In the genomic region with DNA sequence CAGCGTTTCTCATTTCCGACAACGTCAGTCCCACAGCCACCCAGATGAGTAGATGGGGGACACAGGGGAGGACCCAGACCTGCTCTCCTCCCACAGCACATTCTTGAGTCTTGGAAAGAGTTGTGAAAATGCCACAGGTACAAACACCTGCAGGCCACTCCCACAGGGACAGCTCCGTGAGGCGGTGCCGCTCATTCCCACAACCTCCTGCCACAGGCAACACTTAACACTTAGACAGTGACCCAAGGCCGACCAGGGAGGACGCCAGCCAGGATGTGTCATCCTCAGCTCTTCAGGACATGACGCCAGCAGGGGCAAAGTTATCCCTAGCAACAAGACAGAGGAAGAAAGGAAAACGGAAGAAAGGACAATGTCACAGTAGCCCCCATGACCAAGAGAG, we compare ENCODE assay signal across 25 cellular contexts. TPM values are rescaled to one million over a fixed set of nuclear protein-coding genes. Genes with fewer than 3 reads are reported as not detected.
DNase-seq lines count a peak whose midpoint lies in the region; ATAC-seq, FAIRE-seq and TF ChIP-seq lines count a peak whose summit lies in the region.
"Had no signal": no experiment of that assay in that cellular context is flagged by ENCODE, and none has a peak within 500 bp of the region (broad histone marks: within the 10 kb centered on the region; RNA-seq: fewer than 3 reads in every experiment).

No MANE protein-coding gene starts in this region.

- no peak overlapping the region for H3K27ac Mint-ChIP-seq in natural killer cell
- H3K27ac Mint-ChIP-seq: CD4-positive, alpha-beta memory T cell had no signal

- intact Hi-C loops in mammary epithelial cell (cut with micrococcal nuclease) (no loop called here), breast epithelium (cut with DNase I; ENCODE audit: low total_unique reads) (loop anchor here (10.0 kb wide), 1 partner anchor 255 kb away; a partner anchor contains a TSS), natural killer cell (cut with micrococcal nuclease) (no loop called here), HepG2 (cut with micrococcal nuclease; ENCODE audit: unreplicated experiment) (no loop called here)

- no peaks in the 10 kb centered on the region for H3K4me1 Mint-ChIP-seq in natural killer cell
- H3K4me1 Mint-ChIP-seq: CD4-positive, alpha-beta memory T cell had no signal

- no peak for TF ChIP-seq RAD21 in HepG2 (CRISPR knock-in tag; IDR thresholded peaks at IDR 0.05)

- TF ChIP-seq POLR2A in breast epithelium (IDR thresholded peaks at IDR 0.05) (no peak), HepG2 (IDR thresholded peaks at IDR 0.05; ENCODE audit: insufficient read depth in 1 of 2, low read depth in 2 of 2, low read length in 2 of 2) (no peak)

- H3K36me3 ChIP-seq in mammary epithelial cell (ENCODE audit: insufficient read depth, low read length) (no peaks in the 10 kb centered on the region), breast epithelium (no peaks in the 10 kb centered on the region), osteoblast (ENCODE audit: insufficient read depth, low read length) (no peaks in the 10 kb centered on the region), HepG2 (replicated peaks in 1 of 2; ENCODE audit: control insufficient read depth in 1 of 2, insufficient read depth in 2 of 2, low read length in 2 of 2) (no peaks in the 10 kb centered on the region)
- H3K36me3 ChIP-seq: BLaER1 treated with 17β-estradiol and CSF1 and Interleukin-3, amounts not matched to agents 10 nM and 100 nM; MG63 had no signal

- H3K79me2 ChIP-seq in mammary epithelial cell (ENCODE audit: insufficient read depth, low read length) (no peaks in the 10 kb centered on the region), osteoblast (ENCODE audit: insufficient read depth, low read length) (no peaks in the 10 kb centered on the region), HepG2 (ENCODE audit: insufficient read depth, low read length) (no peaks in the 10 kb centered on the region)

- no peak overlapping the region for H3K4me3 ChIP-seq in mammary epithelial cell (replicated peaks in 1 of 3; ENCODE audit: insufficient read depth in 1 of 3, low read depth in 2 of 3, low read length in 3 of 3)
- H3K4me3 ChIP-seq in breast epithelium = no peak overlapping the region
- no peak overlapping the region for H3K4me3 ChIP-seq in fibroblast of mammary gland (ENCODE audit: control insufficient read depth, low read depth, low read length)
- H3K4me3 ChIP-seq in osteoblast (ENCODE audit: insufficient read depth, low read length) = no peak overlapping the region
- no peak overlapping the region for H3K4me3 ChIP-seq in HepG2 (replicated peaks in 1 of 3; ENCODE audit: insufficient read depth in 1 of 3, low read depth in 2 of 3, low read length in 3 of 3)
- H3K4me3 ChIP-seq: BLaER1 treated with 17β-estradiol and CSF1 and Interleukin-3, amounts not matched to agents 10 nM and 100 nM; MG63; SK-N-MC had no signal

- H3K9me3 ChIP-seq in mammary epithelial cell (replicated peaks; ENCODE audit: insufficient read depth, low read length) (no peaks in the 10 kb centered on the region), breast epithelium (no peaks in the 10 kb centered on the region), osteoblast (ENCODE audit: low read depth, low read length) (no peaks in the 10 kb centered on the region), HepG2 (ENCODE audit: low read length) (no peaks in the 10 kb centered on the region)
- H3K9me3 ChIP-seq: BLaER1 treated with 17β-estradiol and CSF1 and Interleukin-3, amounts not matched to agents 10 nM and 100 nM; Caco-2; MG63 had no signal

- no peaks in the 10 kb centered on the region for H4K20me1 ChIP-seq in mammary epithelial cell (ENCODE audit: insufficient read depth, low read length)
- no peaks in the 10 kb centered on the region for H4K20me1 ChIP-seq in osteoblast (ENCODE audit: insufficient read depth, low read length)
- H4K20me1 ChIP-seq in HepG2 (ENCODE audit: insufficient read depth, low read length) = no peaks in the 10 kb centered on the region
- H4K20me1 ChIP-seq: BLaER1 treated with 17β-estradiol and CSF1 and Interleukin-3, amounts not matched to agents 10 nM and 100 nM had no signal

- no peak overlapping the region for H3K27ac ChIP-seq in mammary epithelial cell (ENCODE audit: insufficient read depth, low read depth, low read length)
- no peak overlapping the region for H3K27ac ChIP-seq in breast epithelium
- no peak overlapping the region for H3K27ac ChIP-seq in osteoblast (ENCODE audit: low read depth, low read length)
- H3K27ac ChIP-seq in HepG2 (ENCODE audit: extremely low read length, insufficient read depth, low read length) = no peak overlapping the region
- H3K27ac ChIP-seq: BLaER1 treated with 17β-estradiol and CSF1 and Interleukin-3, amounts not matched to agents 10 nM and 100 nM; SK-N-MC had no signal

- no TSS peak for BruUV-seq in mammary epithelial cell (replicated peaks; lab: Mats Ljungman, UMichigan)
- BruUV-seq in HepG2 (replicated peaks; lab: Mats Ljungman, UMichigan) = no TSS peak

- peaks cover 2% of the 10 kb centered on the region for H3K27me3 ChIP-seq in mammary epithelial cell (ENCODE audit: insufficient read depth, low read length)
- no peaks in the 10 kb centered on the region for H3K27me3 ChIP-seq in breast epithelium
- peaks cover 40% of the 10 kb centered on the region for H3K27me3 ChIP-seq in osteoblast (ENCODE audit: insufficient read depth, low read length)
- peaks cover 2 to 28% of the 10 kb centered on the region in 2 experiments; a peak in 4 of 5 replicates for H3K27me3 ChIP-seq in HepG2 (ENCODE audit: control insufficient read depth in 1 of 2, insufficient read depth in 2 of 2, low read length in 2 of 2)
- H3K27me3 ChIP-seq: BLaER1 treated with 17β-estradiol and CSF1 and Interleukin-3, amounts not matched to agents 10 nM and 100 nM; MG63 had no signal

- no peak overlapping the region for H3K4me3 Mint-ChIP-seq in natural killer cell
- H3K4me3 Mint-ChIP-seq: CD4-positive, alpha-beta memory T cell had no signal

- no peak for FAIRE-seq in HepG2 (lab: Jason Lieb, UNC)
- FAIRE-seq: GM12891 had no signal

- dilution Hi-C loops in mammary epithelial cell (cut with HindIII; ENCODE audit: low sequenced_read_pairs) = loop anchor here (5.0 kb wide), 3 partner anchors 43 to 233 kb away; no protein-coding TSS in a partner anchor

- peaks cover 5 to 25% of the 10 kb centered on the region in 2 donors for H3K27me3 Mint-ChIP-seq in natural killer cell (ENCODE audit: low read depth in 2 of 2)

- no peak overlapping the region for H3K4me2 ChIP-seq in mammary epithelial cell (ENCODE audit: insufficient read depth, low read depth, low read length)
- no peak overlapping the region for H3K4me2 ChIP-seq in osteoblast (ENCODE audit: insufficient read depth, low read length)
- no peak overlapping the region for H3K4me2 ChIP-seq in HepG2 (ENCODE audit: low read depth, low read length)
- H3K4me2 ChIP-seq: BLaER1 treated with 17β-estradiol and CSF1 and Interleukin-3, amounts not matched to agents 10 nM and 100 nM had no signal

- ATAC-seq in natural killer cell = no peak
- ATAC-seq in GM21381 (IDR thresholded peaks at IDR 0.05; ENCODE audit: unreplicated experiment) = no peak
- no peak for ATAC-seq in HepG2

- CTCF ChIA-PET in mammary epithelial cell (lab: Charles Lee; ENCODE audit: low non-redundant PET) = no interaction called here
- CTCF ChIA-PET in HepG2 (lab: Yijun Ruan, JAX; ENCODE audit: low intra/inter-chr PET ratio, low total read pairs) = no interaction called here

- DNase-seq in mammary epithelial cell (peak; percentile 16), breast epithelium (ENCODE audit: low spot score in 2 of 2) (no peak), fibroblast of mammary gland (ENCODE audit: low read depth) (peak; percentile 25), osteoblast (ENCODE audit: insufficient read length, low spot score, missing footprints) (peak; percentile 36), natural killer cell (no peak), HepG2 (ENCODE audit: low spot score) (no peak)
- DNase-seq: 8988T; Caco-2; CD4-positive, alpha-beta memory T cell; DND-41; Karpas-422; MG63; NCI-H1048; NCI-H1417 treated with DMSO at 0.1 percent for 48 hours; NCI-H187 treated with DMSO at 0.1 percent for 48 hours; NCI-H2107; NCI-H446 treated with DMSO at 0.1 percent for 48 hours; NCI-H526 treated with DMSO at 0.1 percent for 48 hours; OCI-M1; RPMI8226; SHP77 treated with DMSO at 0.1 percent for 48 hours had no signal

- POLR2A ChIA-PET in HepG2 (lab: Yijun Ruan, JAX) = no interaction called here

- no peak overlapping the region for H2AFZ ChIP-seq in mammary epithelial cell (ENCODE audit: low read depth, low read length)
- H2AFZ ChIP-seq in osteoblast (ENCODE audit: low read length) = no peak overlapping the region
- no peak overlapping the region for H2AFZ ChIP-seq in HepG2 (ENCODE audit: low read length)

- H3K4me1 ChIP-seq in mammary epithelial cell (ENCODE audit: insufficient read depth, low read length) = no peaks in the 10 kb centered on the region
- H3K4me1 ChIP-seq in breast epithelium = no peaks in the 10 kb centered on the region
- H3K4me1 ChIP-seq in osteoblast (ENCODE audit: insufficient read depth, low read length) = no peaks in the 10 kb centered on the region
- peaks cover 16% of the 10 kb centered on the region for H3K4me1 ChIP-seq in HepG2 (ENCODE audit: insufficient read depth, low read length)

- H3K36me3 Mint-ChIP-seq in natural killer cell = no peaks in the 10 kb centered on the region
- H3K36me3 Mint-ChIP-seq: CD4-positive, alpha-beta memory T cell had no signal

- TF ChIP-seq EP300 in HepG2 (IDR thresholded peaks at IDR 0.05; ENCODE audit: low read depth in 2 of 2, low read length in 2 of 2) (no peak), HepG2 (CRISPR knock-in tag; IDR thresholded peaks at IDR 0.05; ENCODE audit: borderline replicate concordance) (no peak)

- TF ChIP-seq CTCF in mammary epithelial cell (conservative IDR thresholded peaks at IDR 0.05 in 1 of 2, IDR thresholded peaks at IDR 0.05 in 1 of 2; ENCODE audit: extremely low read depth in 1 of 2, insufficient read depth in 1 of 2, low read depth in 1 of 2, low read length in 2 of 2) (no peak), breast epithelium (IDR thresholded peaks at IDR 0.05) (no peak), fibroblast of mammary gland (conservative IDR thresholded peaks at IDR 0.05; ENCODE audit: control insufficient read depth, insufficient read depth, low read depth, low read length) (no peak), osteoblast (IDR thresholded peaks at IDR 0.05; ENCODE audit: extremely low read depth, low read depth, low read length) (no peak), natural killer cell (IDR thresholded peaks at IDR 0.05) (no peak), HepG2 (CRISPR knock-in tag; IDR thresholded peaks at IDR 0.05) (no peak)

- no peaks in the 10 kb centered on the region for H3K9me3 Mint-ChIP-seq in natural killer cell
- H3K9me3 Mint-ChIP-seq: CD4-positive, alpha-beta memory T cell had no signal

- in situ Hi-C loops in mammary epithelial cell (cut with MboI; ENCODE audit: low sequenced_read_pairs in 2 of 2) = no loop called here
- in situ Hi-C loops in HepG2 (cut with HindIII; ENCODE audit: extremely low pct_ligation_motif_present, low pct_unique_long_range_greater_than_20kb) = no loop called here

- 16% methylated on average over 8 of the region's 10 CpGs for WGBS in mammary epithelial cell (ENCODE audit: low coverage, missing lambda C conversion rate)
- WGBS in HepG2 (ENCODE audit: low lambda C conversion rate) = 24% methylated on average over 10 of the region's 10 CpGs

- no peak overlapping the region for H3K9ac ChIP-seq in mammary epithelial cell (ENCODE audit: insufficient read depth, low read length)
- H3K9ac ChIP-seq in HepG2 (ENCODE audit: insufficient read depth, low read depth, low read length) = no peak overlapping the region
- H3K9ac ChIP-seq: BLaER1 treated with 17β-estradiol and CSF1 and Interleukin-3, amounts not matched to agents 10 nM and 100 nM had no signal

RNA-seq across cellular contexts. Expression of a gene that starts 22.9 kb away (rescaled TPM):
- total RNA-seq in mammary epithelial cell = 100 to 1,000 TPM in 1 of 2 donors, 10 to 100 TPM in 1; 65.3 to 181 TPM
- 95.3 TPM for polyA plus RNA-seq in mammary epithelial cell
- polyA minus RNA-seq in mammary epithelial cell = 53.0 TPM
- 100 to 1,000 TPM; 532 to 813 (median 727) TPM for total RNA-seq in breast epithelium
- 455 and 510 TPM in 2 replicates for total RNA-seq in osteoblast
- over 10,000 TPM in 2 of 3 donors, 1,000 to 10,000 TPM in 1; 9,586 to 11,061 (median 11,048) TPM for total RNA-seq in natural killer cell
- total RNA-seq in HepG2 (2016; rRNA removed; fragmentation: Illumina TruSeq; extraction: Trizol) = 15.5 and 35.3 TPM in 2 replicates
- 4.5 and 5.9 TPM in 2 replicates for total RNA-seq in HepG2 (2016; cell fraction: cytosol; rRNA removed; fragmentation: Illumina TruSeq; extraction: Trizol; ENCODE audit: low read depth)
- total RNA-seq in HepG2 (2016; cell fraction: insoluble cytoplasmic fraction; rRNA removed; fragmentation: Illumina TruSeq; extraction: Trizol) = 21.5 and 54.7 TPM in 2 replicates
- 7.5 and 8.0 TPM in 2 replicates for total RNA-seq in HepG2 (2016; cell fraction: membrane; rRNA removed; fragmentation: Illumina TruSeq; extraction: Trizol)
- total RNA-seq in HepG2 (2016; cell fraction: nucleus; rRNA removed; fragmentation: Illumina TruSeq; extraction: Trizol) = 40.3 and 68.5 TPM in 2 replicates
- 88.9 and 228 TPM in 2 replicates for polyA plus RNA-seq in HepG2 (2011; rRNA removed)
- polyA plus RNA-seq in HepG2 (2011; cell fraction: cytosol; rRNA removed) = 88.0 and 248 TPM in 2 replicates
- polyA plus RNA-seq in HepG2 (2011; cell fraction: nucleus; rRNA removed) = 72.3 and 226 TPM in 2 replicates
- 132 and 223 TPM in 2 replicates for polyA plus RNA-seq in HepG2 (2012)
- polyA plus RNA-seq in HepG2 (2016; cell fraction: cytosol; fragmentation: Illumina TruSeq; extraction: Trizol; ENCODE audit: low read depth) = 8.8 and 12.2 TPM in 2 replicates
- polyA plus RNA-seq in HepG2 (2016; cell fraction: insoluble cytoplasmic fraction; fragmentation: Illumina TruSeq; extraction: Trizol; ENCODE audit: low read depth) = 21.0 and 27.1 TPM in 2 replicates
- 7.9 and 9.2 TPM in 2 replicates for polyA plus RNA-seq in HepG2 (2016; cell fraction: membrane; fragmentation: Illumina TruSeq; extraction: Trizol; ENCODE audit: low read depth)
- polyA plus RNA-seq in HepG2 (2016; cell fraction: nucleus; fragmentation: Illumina TruSeq; extraction: Trizol; ENCODE audit: insufficient read depth, low read depth) = 79.7 and 85.9 TPM in 2 replicates
- polyA minus RNA-seq in HepG2 (2011; rRNA and poly(A)+ RNA removed; ENCODE audit: low replicate concordance) = 49.6 and 219 TPM in 2 replicates
- polyA minus RNA-seq in HepG2 (2011; cell fraction: cytosol; rRNA and poly(A)+ RNA removed) = 19.6 and 37.6 TPM in 2 replicates
- 4.6 and 44.0 TPM in 2 replicates for polyA minus RNA-seq in HepG2 (2011; cell fraction: nucleus; rRNA and poly(A)+ RNA removed)

RNA-seq across cellular contexts. Expression of a gene that starts 23.5 kb away (rescaled TPM):
- total RNA-seq in mammary epithelial cell (10 to 100 TPM; 32.3 to 51.2 TPM), breast epithelium (10 to 100 TPM; 14.9 to 28.1 (median 23.6) TPM), osteoblast (31.1 and 40.1 TPM in 2 replicates), natural killer cell (10 to 100 TPM in 2 of 3 donors, 1 to 10 TPM in 1; 9.3 to 19.7 (median 11.4) TPM), HepG2 (2016; rRNA removed; fragmentation: Illumina TruSeq; extraction: Trizol) (20.5 and 38.1 TPM in 2 replicates)
- polyA plus RNA-seq in mammary epithelial cell (38.8 TPM), HepG2 (2011; rRNA removed) (21.6 and 29.3 TPM in 2 replicates)
- 13.9 TPM for polyA minus RNA-seq in mammary epithelial cell
- 12.0 and 12.9 TPM in 2 replicates for total RNA-seq in HepG2 (2016; cell fraction: cytosol; rRNA removed; fragmentation: Illumina TruSeq; extraction: Trizol; ENCODE audit: low read depth)
- 20.8 and 39.1 TPM in 2 replicates for total RNA-seq in HepG2 (2016; cell fraction: insoluble cytoplasmic fraction; rRNA removed; fragmentation: Illumina TruSeq; extraction: Trizol)
- 19.5 and 19.6 TPM in 2 replicates for total RNA-seq in HepG2 (2016; cell fraction: membrane; rRNA removed; fragmentation: Illumina TruSeq; extraction: Trizol)
- total RNA-seq in HepG2 (2016; cell fraction: nucleus; rRNA removed; fragmentation: Illumina TruSeq; extraction: Trizol) = 32.4 and 40.0 TPM in 2 replicates
- polyA plus RNA-seq in HepG2 (2011; cell fraction: cytosol; rRNA removed) = 28.9 and 34.6 TPM in 2 replicates
- 28.9 and 39.2 TPM in 2 replicates for polyA plus RNA-seq in HepG2 (2011; cell fraction: nucleus; rRNA removed)
- polyA plus RNA-seq in HepG2 (2012) = 19.3 and 38.6 TPM in 2 replicates
- 9.5 TPM in 2 replicates for polyA plus RNA-seq in HepG2 (2016; cell fraction: cytosol; fragmentation: Illumina TruSeq; extraction: Trizol; ENCODE audit: low read depth)
- polyA plus RNA-seq in HepG2 (2016; cell fraction: insoluble cytoplasmic fraction; fragmentation: Illumina TruSeq; extraction: Trizol; ENCODE audit: low read depth) = 17.8 and 18.4 TPM in 2 replicates
- polyA plus RNA-seq in HepG2 (2016; cell fraction: membrane; fragmentation: Illumina TruSeq; extraction: Trizol; ENCODE audit: low read depth) = 13.7 and 14.7 TPM in 2 replicates
- polyA plus RNA-seq in HepG2 (2016; cell fraction: nucleus; fragmentation: Illumina TruSeq; extraction: Trizol; ENCODE audit: insufficient read depth, low read depth) = 58.2 and 58.4 TPM in 2 replicates
- 22.9 and 58.3 TPM in 2 replicates for polyA minus RNA-seq in HepG2 (2011; rRNA and poly(A)+ RNA removed; ENCODE audit: low replicate concordance)
- polyA minus RNA-seq in HepG2 (2011; cell fraction: cytosol; rRNA and poly(A)+ RNA removed) = 11.5 and 17.3 TPM in 2 replicates
- polyA minus RNA-seq in HepG2 (2011; cell fraction: nucleus; rRNA and poly(A)+ RNA removed) = 10.6 and 18.5 TPM in 2 replicates

Comparison
In these comparisons a context has a peak if more than half of its experiments do, and no peak if none do; other contexts are left out.
1. DNase-seq: peak in mammary epithelial cell (single experiment), fibroblast of mammary gland (single experiment) and osteoblast (single experiment); none in breast epithelium (0 of 2), natural killer cell (single experiment) and HepG2 (single experiment).
2. RNA of a gene that starts 22.9 kb away (total RNA-seq): 9,586 to 11,061 TPM in natural killer cell; 532 to 813 TPM in breast epithelium, 455 to 510 TPM in osteoblast, 65.3 to 181 TPM in mammary epithelial cell and 4.5 to 68.5 TPM in HepG2; every median in the first group is over 10 times any median in the second.